Comparison of ENCODE assay signal across 8 cellular contexts in genomic region chr4:143184217-143184502, GRCh38. TPM values are rescaled to one million over a fixed set of nuclear protein-coding genes. Genes with fewer than 3 reads are reported as not detected.
DNase-seq lines count a peak whose midpoint lies in the region; ATAC-seq and TF ChIP-seq lines count a peak whose summit lies in the region.

No MANE protein-coding gene starts in this region.

- H3K9ac ChIP-seq in BLaER1 treated with 17β-estradiol and CSF1 and Interleukin-3, amounts not matched to agents 10 nM and 100 nM = peak overlapping the region; percentile 89 to 96 (median 91)

- POLR2A ChIA-PET in WTC11 (lab: Charles Lee) = no interaction called here

- H3K4me1 ChIP-seq in BLaER1 treated with 17β-estradiol and CSF1 and Interleukin-3, amounts not matched to agents 10 nM and 100 nM = peaks cover 12 to 37% (median 27%) of the 10 kb centered on the region in 10 experiments
- H3K4me1 ChIP-seq in left ventricle myocardium inferior = peaks cover 63% of the 10 kb centered on the region

- no peaks in the 10 kb centered on the region for H3K27me3 ChIP-seq in BLaER1 treated with 17β-estradiol and CSF1 and Interleukin-3, amounts not matched to agents 10 nM and 100 nM
- no peaks in the 10 kb centered on the region for H3K27me3 ChIP-seq in left ventricle myocardium inferior (ENCODE audit: low read depth)

- no peak for TF ChIP-seq CTCF in WTC11 (IDR thresholded peaks at IDR 0.05)
- TF ChIP-seq CTCF in left ventricle myocardium inferior (IDR thresholded peaks at IDR 0.05; ENCODE audit: borderline replicate concordance) = no peak

- peak overlapping the region; percentile 83 to 100 (median 96) for H3K4me3 ChIP-seq in BLaER1 treated with 17β-estradiol and CSF1 and Interleukin-3, amounts not matched to agents 10 nM and 100 nM
- peak overlapping the region; percentile 90 for H3K4me3 ChIP-seq in left ventricle myocardium inferior
- H3K4me3 ChIP-seq in skeletal muscle cell (ENCODE audit: low read depth, low read length) = peak overlapping the region; percentile 93

- intact Hi-C loops in left ventricle myocardium inferior (cut with micrococcal nuclease) = no loop called here

- H3K9me3 Mint-ChIP-seq in WTC11 = peaks cover under 1% of the 10 kb centered on the region

- H3K36me3 Mint-ChIP-seq in WTC11 = peaks cover 9% of the 10 kb centered on the region; the same call in 1 of the 2 replicates

- H3K9me3 ChIP-seq in BLaER1 treated with 17β-estradiol and CSF1 and Interleukin-3, amounts not matched to agents 10 nM and 100 nM (replicated peaks in 1 of 11) = no peaks in the 10 kb centered on the region
- H3K9me3 ChIP-seq in left ventricle myocardium inferior (replicated peaks) = no peaks in the 10 kb centered on the region

- DNase-seq in WTC11 (ENCODE audit: low spot score) = no peak
- no peak for DNase-seq in left ventricle myocardium inferior
- no peak for DNase-seq in skeletal muscle cell (ENCODE audit: low read depth)
- no peak for DNase-seq in dermis blood vessel endothelial cell
- DNase-seq in T1000 (lab: John Stamatoyannopoulos, UW) = no peak

- peaks cover 0 to 17% (median 9%) of the 10 kb centered on the region in 11 experiments; a peak in 11 of 22 replicates for H3K36me3 ChIP-seq in BLaER1 treated with 17β-estradiol and CSF1 and Interleukin-3, amounts not matched to agents 10 nM and 100 nM
- H3K36me3 ChIP-seq in left ventricle myocardium inferior = peaks cover 10% of the 10 kb centered on the region

- peaks cover 39% of the 10 kb centered on the region for H3K4me1 Mint-ChIP-seq in WTC11

- H3K27me3 Mint-ChIP-seq in WTC11 (ENCODE audit: low read depth) = no peaks in the 10 kb centered on the region; the same call in 1 of the 2 replicates

- peak overlapping the region; percentile 99 for H3K4me3 Mint-ChIP-seq in WTC11

- peaks cover 22 to 44% (median 42%) of the 10 kb centered on the region in 11 experiments; a peak in 20 of 22 replicates for H4K20me1 ChIP-seq in BLaER1 treated with 17β-estradiol and CSF1 and Interleukin-3, amounts not matched to agents 10 nM and 100 nM

- peak overlapping the region; percentile 100 for H3K27ac Mint-ChIP-seq in WTC11

- peak overlapping the region; percentile 78 to 91 (median 86) for H3K27ac ChIP-seq in BLaER1 treated with 17β-estradiol and CSF1 and Interleukin-3, amounts not matched to agents 10 nM and 100 nM
- H3K27ac ChIP-seq in left ventricle myocardium inferior (replicated peaks) = peak overlapping the region; percentile 93

- ATAC-seq in GM19043 (IDR thresholded peaks at IDR 0.05; ENCODE audit: low read depth, unreplicated experiment) = peak; percentile 12
- ATAC-seq in HG03280 (IDR thresholded peaks at IDR 0.05; ENCODE audit: unreplicated experiment) = peak; percentile 19
- peak; percentile 4; the same call in 1 of the 2 replicates for ATAC-seq in WTC11

- peak overlapping the region; percentile 73 to 89 (median 82) for H3K4me2 ChIP-seq in BLaER1 treated with 17β-estradiol and CSF1 and Interleukin-3, amounts not matched to agents 10 nM and 100 nM

- CTCF ChIA-PET in WTC11 (lab: Charles Lee) = no interaction called here

TF ChIP-seq in WTC11, 78 proteins besides CTCF, POLR2A, EP300 and RAD21:
- TF ChIP-seq HMGXB4 (CRISPR knock-in tag; IDR thresholded peaks at IDR 0.05) (no peak), ERG (CRISPR knock-in tag; IDR thresholded peaks at IDR 0.05) (no peak), CREB1 (CRISPR knock-in tag; IDR thresholded peaks at IDR 0.05) (no peak), JUN (CRISPR knock-in tag; IDR thresholded peaks at IDR 0.05) (no peak), USF1 (CRISPR knock-in tag; IDR thresholded peaks at IDR 0.05) (no peak), CDX4 (CRISPR knock-in tag; IDR thresholded peaks at IDR 0.05; ENCODE audit: borderline replicate concordance) (no peak), SOX15 (CRISPR knock-in tag; IDR thresholded peaks at IDR 0.05) (no peak), ZNF423 (CRISPR knock-in tag; IDR thresholded peaks at IDR 0.05) (no peak), JAZF1 (CRISPR knock-in tag; IDR thresholded peaks at IDR 0.05) (no peak), FOXP1 (CRISPR knock-in tag; IDR thresholded peaks at IDR 0.05; ENCODE audit: borderline replicate concordance) (no peak), ZNF532 (CRISPR knock-in tag; IDR thresholded peaks at IDR 0.05; ENCODE audit: borderline replicate concordance) (no peak), ZNF396 (CRISPR knock-in tag; IDR thresholded peaks at IDR 0.05; ENCODE audit: borderline replicate concordance) (no peak)
TF ChIP-seq in WTC11: peak in this region for 0.

RNA-seq across cellular contexts. Expression of gene USP38, which starts 0.6 kb away (rescaled TPM):
- total RNA-seq in WTC11 (2021) = 9.9 to 10.3 TPM (median 10.0 TPM) in 3 replicates
- total RNA-seq in left ventricle myocardium inferior = 19.8 TPM
- total RNA-seq in dermis blood vessel endothelial cell = 44.1 and 44.3 TPM in 2 replicates
